ENCODE assay signal across 1 cellular context in genomic region chr3:187022403-187023029, GRCh38.
TF ChIP-seq lines count a peak whose summit lies in the region.

No MANE protein-coding gene starts in this region.

TF ChIP-seq in GM12878, 131 proteins besides CTCF, POLR2A, EP300 and RAD21 (continued from another document):
- TF ChIP-seq, protein P1, sequence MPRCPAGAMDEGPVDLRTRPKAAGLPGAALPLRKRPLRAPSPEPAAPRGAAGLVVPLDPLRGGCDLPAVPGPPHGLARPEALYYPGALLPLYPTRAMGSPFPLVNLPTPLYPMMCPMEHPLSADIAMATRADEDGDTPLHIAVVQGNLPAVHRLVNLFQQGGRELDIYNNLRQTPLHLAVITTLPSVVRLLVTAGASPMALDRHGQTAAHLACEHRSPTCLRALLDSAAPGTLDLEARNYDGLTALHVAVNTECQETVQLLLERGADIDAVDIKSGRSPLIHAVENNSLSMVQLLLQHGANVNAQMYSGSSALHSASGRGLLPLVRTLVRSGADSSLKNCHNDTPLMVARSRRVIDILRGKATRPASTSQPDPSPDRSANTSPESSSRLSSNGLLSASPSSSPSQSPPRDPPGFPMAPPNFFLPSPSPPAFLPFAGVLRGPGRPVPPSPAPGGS (IDR thresholded peaks at IDR 0.05; ENCODE audit: borderline replicate concordance, insufficient read depth, low read depth, low read length, poor library complexity, severe bottlenecking): no peak
- TF ChIP-seq E4F1 (IDR thresholded peaks at IDR 0.05; ENCODE audit: borderline replicate concordance, partially characterized antibody) (no peak), RAD51 (IDR thresholded peaks at IDR 0.05) (peak; percentile 48), PAX8 (IDR thresholded peaks at IDR 0.05) (0 out of 2 replicates have a peak, but pooled peaks have one; percentile 34), BACH1 (IDR thresholded peaks at IDR 0.05; ENCODE audit: borderline replicate concordance) (no peak), MTA3 (IDR thresholded peaks at IDR 0.05; ENCODE audit: borderline replicate concordance, low read length) (0 out of 2 replicates have a peak, but pooled peaks have one; percentile 26), TBL1XR1 (IDR thresholded peaks at IDR 0.05; ENCODE audit: low read depth, low read length) (0 out of 2 replicates have a peak, but pooled peaks have one; percentile 24), HDAC2 (IDR thresholded peaks at IDR 0.05) (no peak), GABPA (IDR thresholded peaks at IDR 0.05; ENCODE audit: low read depth) (no peak), MXI1 (IDR thresholded peaks at IDR 0.05; ENCODE audit: low read depth, low read length) (no peak), ZNF384 (IDR thresholded peaks at IDR 0.05; ENCODE audit: borderline replicate concordance, low read depth, low read length) (no peak)
- TF ChIP-seq, protein P2, sequence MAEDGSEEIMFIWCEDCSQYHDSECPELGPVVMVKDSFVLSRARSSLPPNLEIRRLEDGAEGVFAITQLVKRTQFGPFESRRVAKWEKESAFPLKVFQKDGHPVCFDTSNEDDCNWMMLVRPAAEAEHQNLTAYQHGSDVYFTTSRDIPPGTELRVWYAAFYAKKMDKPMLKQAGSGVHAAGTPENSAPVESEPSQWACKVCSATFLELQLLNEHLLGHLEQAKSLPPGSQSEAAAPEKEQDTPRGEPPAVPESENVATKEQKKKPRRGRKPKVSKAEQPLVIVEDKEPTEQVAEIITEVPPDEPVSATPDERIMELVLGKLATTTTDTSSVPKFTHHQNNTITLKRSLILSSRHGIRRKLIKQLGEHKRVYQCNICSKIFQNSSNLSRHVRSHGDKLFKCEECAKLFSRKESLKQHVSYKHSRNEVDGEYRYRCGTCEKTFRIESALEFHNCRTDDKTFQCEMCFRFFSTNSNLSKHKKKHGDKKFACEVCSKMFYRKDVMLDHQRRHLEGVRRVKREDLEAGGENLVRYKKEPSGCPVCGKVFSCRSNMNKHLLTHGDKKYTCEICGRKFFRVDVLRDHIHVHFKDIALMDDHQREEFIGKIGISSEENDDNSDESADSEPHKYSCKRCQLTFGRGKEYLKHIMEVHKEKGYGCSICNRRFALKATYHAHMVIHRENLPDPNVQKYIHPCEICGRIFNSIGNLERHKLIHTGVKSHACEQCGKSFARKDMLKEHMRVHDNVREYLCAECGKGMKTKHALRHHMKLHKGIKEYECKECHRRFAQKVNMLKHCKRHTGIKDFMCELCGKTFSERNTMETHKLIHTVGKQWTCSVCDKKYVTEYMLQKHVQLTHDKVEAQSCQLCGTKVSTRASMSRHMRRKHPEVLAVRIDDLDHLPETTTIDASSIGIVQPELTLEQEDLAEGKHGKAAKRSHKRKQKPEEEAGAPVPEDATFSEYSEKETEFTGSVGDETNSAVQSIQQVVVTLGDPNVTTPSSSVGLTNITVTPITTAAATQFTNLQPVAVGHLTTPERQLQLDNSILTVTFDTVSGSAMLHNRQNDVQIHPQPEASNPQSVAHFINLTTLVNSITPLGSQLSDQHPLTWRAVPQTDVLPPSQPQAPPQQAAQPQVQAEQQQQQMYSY (CRISPR knock-in tag; IDR thresholded peaks at IDR 0.05): peak; percentile 43; the same call in 1 of the 2 replicates
- TF ChIP-seq, protein P3, sequence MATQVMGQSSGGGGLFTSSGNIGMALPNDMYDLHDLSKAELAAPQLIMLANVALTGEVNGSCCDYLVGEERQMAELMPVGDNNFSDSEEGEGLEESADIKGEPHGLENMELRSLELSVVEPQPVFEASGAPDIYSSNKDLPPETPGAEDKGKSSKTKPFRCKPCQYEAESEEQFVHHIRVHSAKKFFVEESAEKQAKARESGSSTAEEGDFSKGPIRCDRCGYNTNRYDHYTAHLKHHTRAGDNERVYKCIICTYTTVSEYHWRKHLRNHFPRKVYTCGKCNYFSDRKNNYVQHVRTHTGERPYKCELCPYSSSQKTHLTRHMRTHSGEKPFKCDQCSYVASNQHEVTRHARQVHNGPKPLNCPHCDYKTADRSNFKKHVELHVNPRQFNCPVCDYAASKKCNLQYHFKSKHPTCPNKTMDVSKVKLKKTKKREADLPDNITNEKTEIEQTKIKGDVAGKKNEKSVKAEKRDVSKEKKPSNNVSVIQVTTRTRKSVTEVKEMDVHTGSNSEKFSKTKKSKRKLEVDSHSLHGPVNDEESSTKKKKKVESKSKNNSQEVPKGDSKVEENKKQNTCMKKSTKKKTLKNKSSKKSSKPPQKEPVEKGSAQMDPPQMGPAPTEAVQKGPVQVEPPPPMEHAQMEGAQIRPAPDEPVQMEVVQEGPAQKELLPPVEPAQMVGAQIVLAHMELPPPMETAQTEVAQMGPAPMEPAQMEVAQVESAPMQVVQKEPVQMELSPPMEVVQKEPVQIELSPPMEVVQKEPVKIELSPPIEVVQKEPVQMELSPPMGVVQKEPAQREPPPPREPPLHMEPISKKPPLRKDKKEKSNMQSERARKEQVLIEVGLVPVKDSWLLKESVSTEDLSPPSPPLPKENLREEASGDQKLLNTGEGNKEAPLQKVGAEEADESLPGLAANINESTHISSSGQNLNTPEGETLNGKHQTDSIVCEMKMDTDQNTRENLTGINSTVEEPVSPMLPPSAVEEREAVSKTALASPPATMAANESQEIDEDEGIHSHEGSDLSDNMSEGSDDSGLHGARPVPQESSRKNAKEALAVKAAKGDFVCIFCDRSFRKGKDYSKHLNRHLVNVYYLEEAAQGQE (IDR thresholded peaks at IDR 0.05; ENCODE audit: low read depth, low read length): no peak
- TF ChIP-seq, protein P4, sequence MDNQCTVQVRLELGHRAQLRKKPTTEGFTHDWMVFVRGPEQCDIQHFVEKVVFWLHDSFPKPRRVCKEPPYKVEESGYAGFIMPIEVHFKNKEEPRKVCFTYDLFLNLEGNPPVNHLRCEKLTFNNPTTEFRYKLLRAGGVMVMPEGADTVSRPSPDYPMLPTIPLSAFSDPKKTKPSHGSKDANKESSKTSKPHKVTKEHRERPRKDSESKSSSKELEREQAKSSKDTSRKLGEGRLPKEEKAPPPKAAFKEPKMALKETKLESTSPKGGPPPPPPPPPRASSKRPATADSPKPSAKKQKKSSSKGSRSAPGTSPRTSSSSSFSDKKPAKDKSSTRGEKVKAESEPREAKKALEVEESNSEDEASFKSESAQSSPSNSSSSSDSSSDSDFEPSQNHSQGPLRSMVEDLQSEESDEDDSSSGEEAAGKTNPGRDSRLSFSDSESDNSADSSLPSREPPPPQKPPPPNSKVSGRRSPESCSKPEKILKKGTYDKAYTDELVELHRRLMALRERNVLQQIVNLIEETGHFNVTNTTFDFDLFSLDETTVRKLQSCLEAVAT (IDR thresholded peaks at IDR 0.05): peak; percentile 31; the same call in 1 of the 2 replicates
- TF ChIP-seq, protein P5, sequence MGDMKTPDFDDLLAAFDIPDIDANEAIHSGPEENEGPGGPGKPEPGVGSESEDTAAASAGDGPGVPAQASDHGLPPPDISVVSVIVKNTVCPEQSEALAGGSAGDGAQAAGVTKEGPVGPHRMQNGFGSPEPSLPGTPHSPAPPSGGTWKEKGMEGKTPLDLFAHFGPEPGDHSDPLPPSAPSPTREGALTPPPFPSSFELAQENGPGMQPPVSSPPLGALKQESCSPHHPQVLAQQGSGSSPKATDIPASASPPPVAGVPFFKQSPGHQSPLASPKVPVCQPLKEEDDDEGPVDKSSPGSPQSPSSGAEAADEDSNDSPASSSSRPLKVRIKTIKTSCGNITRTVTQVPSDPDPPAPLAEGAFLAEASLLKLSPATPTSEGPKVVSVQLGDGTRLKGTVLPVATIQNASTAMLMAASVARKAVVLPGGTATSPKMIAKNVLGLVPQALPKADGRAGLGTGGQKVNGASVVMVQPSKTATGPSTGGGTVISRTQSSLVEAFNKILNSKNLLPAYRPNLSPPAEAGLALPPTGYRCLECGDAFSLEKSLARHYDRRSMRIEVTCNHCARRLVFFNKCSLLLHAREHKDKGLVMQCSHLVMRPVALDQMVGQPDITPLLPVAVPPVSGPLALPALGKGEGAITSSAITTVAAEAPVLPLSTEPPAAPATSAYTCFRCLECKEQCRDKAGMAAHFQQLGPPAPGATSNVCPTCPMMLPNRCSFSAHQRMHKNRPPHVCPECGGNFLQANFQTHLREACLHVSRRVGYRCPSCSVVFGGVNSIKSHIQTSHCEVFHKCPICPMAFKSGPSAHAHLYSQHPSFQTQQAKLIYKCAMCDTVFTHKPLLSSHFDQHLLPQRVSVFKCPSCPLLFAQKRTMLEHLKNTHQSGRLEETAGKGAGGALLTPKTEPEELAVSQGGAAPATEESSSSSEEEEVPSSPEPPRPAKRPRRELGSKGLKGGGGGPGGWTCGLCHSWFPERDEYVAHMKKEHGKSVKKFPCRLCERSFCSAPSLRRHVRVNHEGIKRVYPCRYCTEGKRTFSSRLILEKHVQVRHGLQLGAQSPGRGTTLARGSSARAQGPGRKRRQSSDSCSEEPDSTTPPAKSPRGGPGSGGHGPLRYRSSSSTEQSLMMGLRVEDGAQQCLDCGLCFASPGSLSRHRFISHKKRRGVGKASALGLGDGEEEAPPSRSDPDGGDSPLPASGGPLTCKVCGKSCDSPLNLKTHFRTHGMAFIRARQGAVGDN (IDR thresholded peaks at IDR 0.05): peak; percentile 30; the same call in 1 of the 2 replicates
- TF ChIP-seq, protein P6, sequence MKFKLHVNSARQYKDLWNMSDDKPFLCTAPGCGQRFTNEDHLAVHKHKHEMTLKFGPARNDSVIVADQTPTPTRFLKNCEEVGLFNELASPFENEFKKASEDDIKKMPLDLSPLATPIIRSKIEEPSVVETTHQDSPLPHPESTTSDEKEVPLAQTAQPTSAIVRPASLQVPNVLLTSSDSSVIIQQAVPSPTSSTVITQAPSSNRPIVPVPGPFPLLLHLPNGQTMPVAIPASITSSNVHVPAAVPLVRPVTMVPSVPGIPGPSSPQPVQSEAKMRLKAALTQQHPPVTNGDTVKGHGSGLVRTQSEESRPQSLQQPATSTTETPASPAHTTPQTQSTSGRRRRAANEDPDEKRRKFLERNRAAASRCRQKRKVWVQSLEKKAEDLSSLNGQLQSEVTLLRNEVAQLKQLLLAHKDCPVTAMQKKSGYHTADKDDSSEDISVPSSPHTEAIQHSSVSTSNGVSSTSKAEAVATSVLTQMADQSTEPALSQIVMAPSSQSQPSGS (IDR thresholded peaks at IDR 0.05; ENCODE audit: low read length): 0 out of 2 replicates have a peak, but pooled peaks have one; percentile 10
